8 cellular contexts compared by ENCODE assay signal in genomic region chr1:40383488-40384412, GRCh38. TPM values are rescaled to one million over a fixed set of nuclear protein-coding genes. Genes with fewer than 3 reads are reported as not detected.
DNase-seq lines count a peak whose midpoint lies in the region; ATAC-seq and TF ChIP-seq lines count a peak whose summit lies in the region.

No MANE protein-coding gene starts in this region.

- H2AFZ ChIP-seq in parathyroid adenoma: no peak overlapping the region

- intact Hi-C loops in ovary (cut with DNase I): no loop called here

- no peak overlapping the region for H3K4me2 ChIP-seq in parathyroid adenoma (ENCODE audit: low read length)

- H3K9ac ChIP-seq in parathyroid adenoma: no peak overlapping the region

- peak overlapping the region; percentile 40 to 82 for H3K27ac ChIP-seq in coronary artery
- peak overlapping the region; percentile 7 for H3K27ac ChIP-seq in parathyroid adenoma
- peak overlapping the region in 1 of 2 donors; percentile 10 for H3K27ac ChIP-seq in ovary

- H3K36me3 ChIP-seq in parathyroid adenoma (ENCODE audit: control insufficient read depth, insufficient read depth, low read length) (no peaks in the 10 kb centered on the region), ovary (no peaks in the 10 kb centered on the region)

- H3K27me3 ChIP-seq in parathyroid adenoma (ENCODE audit: control insufficient read depth, insufficient read depth, low read length): no peaks in the 10 kb centered on the region
- no peaks in the 10 kb centered on the region for H3K27me3 ChIP-seq in ovary

- WGBS in ovary, 3 donors: 73 to 77% (median 76%) methylated on average over 9 of the region's 9 CpGs

- H3K79me2 ChIP-seq in parathyroid adenoma: peaks cover 3% of the 10 kb centered on the region

- TF ChIP-seq CTCF in coronary artery (IDR thresholded peaks at IDR 0.05) (no peak), parathyroid adenoma (IDR thresholded peaks at IDR 0.05) (no peak), ovary (IDR thresholded peaks at IDR 0.05) (no peak)

- TF ChIP-seq EP300 in ovary (IDR thresholded peaks at IDR 0.05): no peak

- TF ChIP-seq POLR2A in ovary (IDR thresholded peaks at IDR 0.05): no peak

- H3K9me3 ChIP-seq in parathyroid adenoma (ENCODE audit: control insufficient read depth, low read length): no peaks in the 10 kb centered on the region
- H3K9me3 ChIP-seq in ovary: no peaks in the 10 kb centered on the region

- H3K4me1 ChIP-seq in parathyroid adenoma: no peaks in the 10 kb centered on the region
- H3K4me1 ChIP-seq in ovary (ENCODE audit: insufficient read depth): peaks cover 4% of the 10 kb centered on the region

- DNase-seq in Daoy (ENCODE audit: low read depth) (peak; percentile 36), OCI-M1 (lab: John Stamatoyannopoulos, UW) (peak; percentile 92), coronary artery (ENCODE audit: low spot score) (no peak), NCI-H69 (lab: John Stamatoyannopoulos, UW) (no peak), ovary (no peak), OCI-M2 (lab: John Stamatoyannopoulos, UW; ENCODE audit: unreplicated experiment) (no peak)

- no peak for ATAC-seq in GM19452 (IDR thresholded peaks at IDR 0.05; ENCODE audit: unreplicated experiment)

- peak overlapping the region; percentile 35 for H3K4me3 ChIP-seq in coronary artery
- no peak overlapping the region for H3K4me3 ChIP-seq in parathyroid adenoma (ENCODE audit: low read depth, low read length)
- H3K4me3 ChIP-seq in ovary: no peak overlapping the region

RNA-seq across cellular contexts. Expression of gene SMAP2, which starts 10.2 kb away (rescaled TPM):
- total RNA-seq in Daoy (2014; rRNA removed; shearing (Covaris generic)): 26.9 and 30.8 TPM in 2 replicates
- 10 to 100 TPM; 11.6 to 25.7 (median 15.4) TPM for total RNA-seq in ovary
- 10 to 100 TPM; 10.7 to 72.0 TPM for polyA plus RNA-seq in ovary

Comparison
In these comparisons a context has a peak if more than half of its experiments do, and no peak if none do; other contexts are left out.
1. DNase-seq: peak in Daoy (single experiment) and OCI-M1 (single experiment); none in coronary artery (single experiment), NCI-H69 (single experiment), ovary (0 of 5) and OCI-M2 (single experiment).